Comparison of ENCODE assay signal across 8 cellular contexts in the genomic region with DNA sequence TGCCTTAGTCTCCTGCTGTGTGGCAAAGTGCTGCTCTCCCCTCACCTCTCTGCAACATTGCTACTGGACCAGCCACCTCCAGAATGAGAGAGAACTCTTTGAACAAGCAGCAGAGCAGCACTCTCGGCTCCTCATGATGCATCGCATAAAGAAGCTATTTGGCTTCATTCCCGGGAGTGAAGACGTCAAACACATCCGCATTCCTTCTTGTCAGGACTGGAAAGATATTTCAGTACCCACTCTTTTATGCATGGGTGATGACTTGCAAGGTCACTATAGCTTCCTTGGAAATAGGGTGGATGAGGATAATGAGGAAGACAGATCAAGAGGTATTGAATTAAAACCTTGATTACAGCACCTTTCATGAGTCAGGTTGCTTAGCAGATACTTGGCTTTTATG. TPM values are rescaled to one million over a fixed set of nuclear protein-coding genes. Genes with fewer than 3 reads are reported as not detected.
A peak's percentile ranks its signal among the peaks of the same experiment; 100 is the strongest.
DNase-seq lines count a peak whose midpoint lies in the region; ATAC-seq, FAIRE-seq and TF ChIP-seq lines count a peak whose summit lies in the region.
"Had no signal": no experiment of that assay in that cellular context is flagged by ENCODE, and none has a peak within 500 bp of the region (broad histone marks: within the 10 kb centered on the region; RNA-seq: fewer than 3 reads in every experiment).

No MANE protein-coding gene starts in this region.

- H3K27me3 ChIP-seq in skeletal muscle satellite cell (ENCODE audit: control insufficient read depth, insufficient read depth, low read length) (no peaks in the 10 kb centered on the region), BE2C (peaks cover 6% of the 10 kb centered on the region; the same call in 1 of the 2 replicates)

- no peaks in the 10 kb centered on the region for H3K36me3 ChIP-seq in skeletal muscle satellite cell (ENCODE audit: insufficient read depth, low read length)
- H3K36me3 ChIP-seq in BE2C = no peaks in the 10 kb centered on the region

- peak overlapping the region; percentile 37 for H3K9ac ChIP-seq in skeletal muscle satellite cell (ENCODE audit: low read depth, low read length)

- H3K9me3 ChIP-seq in skeletal muscle satellite cell (replicated peaks; ENCODE audit: low read length) (no peaks in the 10 kb centered on the region), BE2C (no peaks in the 10 kb centered on the region)

- peak; percentile 97 for DNase-seq in HFF-Myc (ENCODE audit: extremely low read depth, low read depth)
- peak; percentile 46 to 47 for DNase-seq in SHP77 (lab: John Stamatoyannopoulos, UW)
- DNase-seq in glomerular visceral epithelial cell (ENCODE audit: extremely low spot score) = peak; percentile 92
- DNase-seq in BE2C = no peak
- no peak for DNase-seq in frontal cortex (ENCODE audit: low spot score in 2 of 2)

- TF ChIP-seq CTCF in HFF-Myc (IDR thresholded peaks at IDR 0.05; ENCODE audit: low read depth, low read length, missing control alignments) (no peak), BE2C (IDR thresholded peaks at IDR 0.05; ENCODE audit: low read depth, low read length) (no peak)

- no peak for FAIRE-seq in frontal cortex (lab: Jason Lieb, UNC)

- ATAC-seq in GM21717 (IDR thresholded peaks at IDR 0.05; ENCODE audit: unreplicated experiment) = no peak
- ATAC-seq: activated T-helper 17 cell treated with anti-CD3 and anti-CD28 coated beads, Interleukin-2, amount 50 U/mL, for 72 hours had no signal

- H3K4me1 ChIP-seq in skeletal muscle satellite cell (ENCODE audit: control insufficient read depth, insufficient read depth, low read length) (peaks cover 46% of the 10 kb centered on the region), BE2C (no peaks in the 10 kb centered on the region; the same call in 1 of the 2 replicates)

- peak overlapping the region; percentile 52 for H3K4me2 ChIP-seq in skeletal muscle satellite cell (ENCODE audit: low read length)

- H3K4me3 ChIP-seq in HFF-Myc (replicated peaks; ENCODE audit: low read depth, low read length) = no peak overlapping the region
- H3K4me3 ChIP-seq in skeletal muscle satellite cell (ENCODE audit: low read length) = no peak overlapping the region
- H3K4me3 ChIP-seq in BE2C (ENCODE audit: low read depth, low read length) = no peak overlapping the region

RNA-seq across cellular contexts. Expression of gene CALHM4, which starts 4.3 kb away (rescaled TPM):
- total RNA-seq in skeletal muscle satellite cell (2012; rRNA removed) = not detected in 2 replicates
- not detected for polyA plus RNA-seq in BE2C (2012; ENCODE audit: insufficient read depth, insufficient read length, low read depth)
- total RNA-seq in frontal cortex = not detected
- total RNA-seq: activated T-helper 17 cell treated with anti-CD3 and anti-CD28 coated beads, Interleukin-2, amount 50 U/mL, for 72 hours had no signal

RNA-seq across cellular contexts. Expression of gene TRAPPC3L, which starts 12.4 kb away (rescaled TPM):
- not detected in 2 replicates for total RNA-seq in skeletal muscle satellite cell (2012; rRNA removed)
- not detected for polyA plus RNA-seq in BE2C (2012; ENCODE audit: insufficient read depth, insufficient read length, low read depth)
- total RNA-seq in frontal cortex = under 0.01 TPM
- total RNA-seq: activated T-helper 17 cell treated with anti-CD3 and anti-CD28 coated beads, Interleukin-2, amount 50 U/mL, for 72 hours had no signal

RNA-seq across cellular contexts. Expression of gene RWDD1, which starts 13.4 kb away (rescaled TPM):
- 31.9 and 40.6 TPM in 2 replicates for total RNA-seq in skeletal muscle satellite cell (2012; rRNA removed)
- polyA plus RNA-seq in BE2C (2012; ENCODE audit: insufficient read depth, insufficient read length, low read depth) = 127 TPM
- 26.5 TPM for total RNA-seq in frontal cortex

RNA-seq across cellular contexts. Expression of gene CALHM5, which starts 46.4 kb away (rescaled TPM):
- 2.6 and 3.0 TPM in 2 replicates for total RNA-seq in skeletal muscle satellite cell (2012; rRNA removed)
- 0.11 TPM for polyA plus RNA-seq in BE2C (2012; ENCODE audit: insufficient read depth, insufficient read length, low read depth)
- total RNA-seq in frontal cortex = 0.41 TPM
- total RNA-seq: activated T-helper 17 cell treated with anti-CD3 and anti-CD28 coated beads, Interleukin-2, amount 50 U/mL, for 72 hours had no signal

RNA-seq across cellular contexts. Expression of gene RSPH4A, which starts 58.4 kb away (rescaled TPM):
- not detected in 2 replicates for total RNA-seq in skeletal muscle satellite cell (2012; rRNA removed)
- not detected for polyA plus RNA-seq in BE2C (2012; ENCODE audit: insufficient read depth, insufficient read length, low read depth)
- 1.6 TPM for total RNA-seq in frontal cortex

Comparison
In these comparisons a context has a peak if more than half of its experiments do, and no peak if none do; other contexts are left out.
1. DNase-seq: peak in HFF-Myc (single experiment), SHP77 (2 of 2) and glomerular visceral epithelial cell (single experiment); none in BE2C (single experiment) and frontal cortex (0 of 2).